8 cellular contexts compared by ENCODE assay signal in the genomic region with DNA sequence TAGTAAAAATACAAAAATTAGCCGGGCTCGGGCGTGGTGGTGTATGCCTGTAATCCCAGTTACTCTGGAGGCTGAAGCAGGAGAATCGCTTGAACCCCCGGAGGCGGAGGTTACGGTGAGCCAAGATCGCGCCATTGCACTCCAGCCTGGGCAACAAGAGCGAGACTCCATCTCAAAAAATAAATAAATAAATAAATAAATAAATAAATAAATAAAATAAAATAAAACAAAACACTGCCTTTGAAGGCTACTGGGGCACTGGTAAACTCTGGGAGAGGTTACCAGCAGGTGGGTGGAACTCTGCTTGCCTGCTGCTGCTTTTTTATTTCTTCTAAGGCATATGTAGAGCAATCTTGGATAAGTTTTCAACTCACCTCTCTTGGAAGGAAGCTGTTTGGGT. TPM values are rescaled to one million over a fixed set of nuclear protein-coding genes. Genes with fewer than 3 reads are reported as not detected.
"Had no signal": no experiment of that assay in that cellular context is flagged by ENCODE, and none has a peak within 500 bp of the region (broad histone marks: within the 10 kb centered on the region; RNA-seq: fewer than 3 reads in every experiment).

No MANE protein-coding gene starts in this region.

RNA-seq across cellular contexts. Expression of a gene that starts 5.2 kb away (rescaled TPM):
- total RNA-seq: activated CD4-positive, alpha-beta memory T cell treated with anti-CD3 and anti-CD28 coated beads, Interleukin-2, amount 10 ng/mL, durations not matched to agents 7 days and 5 days; activated CD4-positive, alpha-beta T cell treated with anti-CD3 and anti-CD28 coated beads for 36 hours; activated CD4-positive, alpha-beta T cell treated with anti-CD3 and anti-CD28 coated beads, Interleukin-2, amount 10 ng/mL, durations not matched to agents 7 days and 5 days; activated CD8-positive, alpha-beta memory T cell treated with anti-CD3 and anti-CD28 coated beads, Interleukin-2, amount 10 ng/mL, durations not matched to agents 7 days and 5 days; activated CD8-positive, alpha-beta T cell treated with anti-CD3 and anti-CD28 coated beads, Interleukin-2, amount 10 ng/mL, durations not matched to agents 7 days and 5 days; activated naive CD8-positive, alpha-beta T cell treated with anti-CD3 and anti-CD28 coated beads, Interleukin-2, amount 10 ng/mL, durations not matched to agents 7 days and 5 days; activated T-helper 2 cell treated with anti-CD3 and anti-CD28 coated beads, Interferon-gamma antibody, Interleukin-2, Interleukin-4, amounts not matched to agents 10 μg/mL and 5 μg/mL and 100 μg/mL, durations not matched to agents 14 hours and 24 hours and 36 hours had no signal
- polyA plus RNA-seq: cardiac muscle cell had no signal
